ENCODE assay signal across 9 cellular contexts in genomic region chr3:32296251-32297204, GRCh38. TPM values are rescaled to one million over a fixed set of nuclear protein-coding genes. Genes with fewer than 3 reads are reported as not detected.
DNase-seq lines count a peak whose midpoint lies in the region; ATAC-seq and TF ChIP-seq lines count a peak whose summit lies in the region.
"Had no signal": no experiment of that assay in that cellular context is flagged by ENCODE, and none has a peak within 500 bp of the region (broad histone marks: within the 10 kb centered on the region; RNA-seq: fewer than 3 reads in every experiment).

No MANE protein-coding gene starts in this region.

- H3K9me3 ChIP-seq in breast epithelium = no peaks in the 10 kb centered on the region
- H3K9me3 ChIP-seq: SJSA1 had no signal

- H3K9me3 Mint-ChIP-seq in CD14-positive monocyte (peaks cover 0 to 2% (median 0%) of the 10 kb centered on the region in 7 donors), immature natural killer cell (no peaks in the 10 kb centered on the region)

- H3K27me3 ChIP-seq in breast epithelium = no peaks in the 10 kb centered on the region
- H3K27me3 ChIP-seq: SJSA1 had no signal

- H3K27ac ChIP-seq in VCaP (no peak overlapping the region), breast epithelium (no peak overlapping the region)
- H3K27ac ChIP-seq: SJSA1 had no signal

- no peak for TF ChIP-seq POLR2A in breast epithelium (IDR thresholded peaks at IDR 0.05)

- no peaks in the 10 kb centered on the region for H3K4me1 ChIP-seq in breast epithelium
- H3K4me1 ChIP-seq: SJSA1 had no signal

- TF ChIP-seq CTCF in CD14-positive monocyte (IDR thresholded peaks at IDR 0.05) (peak; percentile 90), VCaP (conservative IDR thresholded peaks at IDR 0.05) (peak; percentile 97), breast epithelium (IDR thresholded peaks at IDR 0.05) (peak; percentile 63 to 89 (median 82))

- no peaks in the 10 kb centered on the region for H3K36me3 Mint-ChIP-seq in CD14-positive monocyte
- no peaks in the 10 kb centered on the region for H3K36me3 Mint-ChIP-seq in immature natural killer cell

- intact Hi-C loops in CD14-positive monocyte (cut with micrococcal nuclease) = loop anchor here in 1 of 2 donors (5.0 kb wide), 1 partner anchor 171 kb away; no protein-coding TSS in a partner anchor
- intact Hi-C loops in breast epithelium (cut with DNase I; ENCODE audit: low total_unique reads) = loop anchor here (10.0 kb wide), 1 partner anchor 112 kb away; no protein-coding TSS in a partner anchor

- no peak for DNase-seq in CD14-positive monocyte (ENCODE audit: low spot score)
- peak; percentile 62 for DNase-seq in NCI-H146 (lab: John Stamatoyannopoulos, UW)
- DNase-seq in breast epithelium (ENCODE audit: low spot score in 2 of 2) = peak; percentile 44 to 62
- DNase-seq in immature natural killer cell = peak; percentile 39 to 47 (median 46)
- peak; percentile 15 to 42 for DNase-seq in stimulated activated CD4-positive, alpha-beta T cell treated with anti-CD3 and anti-CD28 coated beads, Interleukin-15, amount 100 ng/mL, for 48 hours (ENCODE audit: low read depth in 2 of 2)

- H3K27ac Mint-ChIP-seq in CD14-positive monocyte (peak overlapping the region in 1 of 7 donors; percentile 68), immature natural killer cell (no peak overlapping the region)

- no peak overlapping the region for H3K4me3 ChIP-seq in breast epithelium
- H3K4me3 ChIP-seq: SJSA1 had no signal

- ATAC-seq in GM19463 (IDR thresholded peaks at IDR 0.05; ENCODE audit: unreplicated experiment) (peak; percentile 65), HG03139 (IDR thresholded peaks at IDR 0.05; ENCODE audit: unreplicated experiment) (no peak)

- H3K4me3 Mint-ChIP-seq in CD14-positive monocyte = no peak overlapping the region
- no peak overlapping the region for H3K4me3 Mint-ChIP-seq in immature natural killer cell

- H3K27me3 Mint-ChIP-seq in CD14-positive monocyte (ENCODE audit: low read depth in 3 of 3) = peaks cover 0 to 5% (median 3%) of the 10 kb centered on the region in 3 donors
- H3K27me3 Mint-ChIP-seq in immature natural killer cell (ENCODE audit: low read depth in 3 of 3) = peaks cover 0 to 4% (median 0%) of the 10 kb centered on the region in 3 donors

- H3K36me3 ChIP-seq in breast epithelium = no peaks in the 10 kb centered on the region
- H3K36me3 ChIP-seq: SJSA1 had no signal

- H3K4me1 Mint-ChIP-seq in CD14-positive monocyte (peaks cover 2% of the 10 kb centered on the region), immature natural killer cell (peaks cover 3 to 5% of the 10 kb centered on the region in 2 donors)

RNA-seq across cellular contexts. Expression of gene CMTM8, which starts 58.0 kb away (rescaled TPM):
- polyA plus RNA-seq in CD14-positive monocyte = under 1 TPM; 0.46 to 0.94 TPM
- total RNA-seq in breast epithelium = 10 to 100 TPM in 2 of 3 donors, 1 to 10 TPM in 1; 4.2 to 24.7 (median 19.3) TPM
- polyA plus RNA-seq in immature natural killer cell = 1 to 10 TPM in 2 of 3 donors, not detected in 1; 1.8 to 2.0 TPM
- total RNA-seq: SJSA1 had no signal
